9 cellular contexts compared by ENCODE assay signal in genomic region chr20:31953749-31954148, GRCh38. TPM values are rescaled to one million over a fixed set of nuclear protein-coding genes. Genes with fewer than 3 reads are reported as not detected.
"Had no signal": no experiment of that assay in that cellular context is flagged by ENCODE, and none has a peak within 500 bp of the region (broad histone marks: within the 10 kb centered on the region; RNA-seq: fewer than 3 reads in every experiment).

No MANE protein-coding gene starts in this region.

- DNase-seq: IMR-90, KBM-7, KG1 had no signal

- H3K27ac ChIP-seq: HL-60 had no signal

- ATAC-seq: HepG2 had no signal

- FAIRE-seq: HepG2, HTR-8/SVneo had no signal

RNA-seq across cellular contexts. Expression of gene XKR7, which starts 14.2 kb away (rescaled TPM):
- total RNA-seq: HepG2, HT-29, HT1080, IMR-90 had no signal
- polyA plus RNA-seq: HepG2, IgD-negative memory B cell, IMR-90 had no signal

RNA-seq across cellular contexts. Expression of gene CCM2L, which starts 56.5 kb away (rescaled TPM):
- total RNA-seq: HT1080, IMR-90 had no signal
- polyA plus RNA-seq: HepG2, IgD-negative memory B cell, IMR-90 had no signal
